20 cellular contexts compared by ENCODE assay signal in genomic region chr12:1435456-1435855, GRCh38.
DNase-seq lines count a peak whose midpoint lies in the region; ATAC-seq, FAIRE-seq and TF ChIP-seq lines count a peak whose summit lies in the region.
"Had no signal": no experiment of that assay in that cellular context is flagged by ENCODE, and none has a peak within 500 bp of the region (broad histone marks: within the 10 kb centered on the region; RNA-seq: fewer than 3 reads in every experiment).

No MANE protein-coding gene starts in this region.

- FAIRE-seq in urothelium cell line (lab: Jason Lieb, UNC) = no peak
- FAIRE-seq: TTC549 had no signal

- no peaks in the 10 kb centered on the region for H3K4me1 Mint-ChIP-seq in stimulated activated naive CD8-positive, alpha-beta T cell treated with anti-CD3 and anti-CD28 coated beads, Interleukin-15, amount 100 ng/mL, for 72 hours
- H3K4me1 Mint-ChIP-seq: activated naive CD4-positive, alpha-beta T cell treated with anti-CD3 and anti-CD28 coated beads, Interleukin-2, amount 10 ng/mL, durations not matched to agents 7 days and 5 days; IgD-negative memory B cell had no signal

- H3K27me3 ChIP-seq in skeletal muscle satellite cell (ENCODE audit: control insufficient read depth, insufficient read depth, low read length) = no peaks in the 10 kb centered on the region
- H3K27me3 ChIP-seq: breast epithelium had no signal

- peak overlapping the region; percentile 2 for H3K9ac ChIP-seq in skeletal muscle satellite cell (ENCODE audit: low read depth, low read length)

- no peak for TF ChIP-seq CTCF in epithelial cell of proximal tubule (conservative IDR thresholded peaks at IDR 0.05; ENCODE audit: low read depth, low read length)

- H3K9me3 ChIP-seq in skeletal muscle satellite cell (replicated peaks; ENCODE audit: low read length) = no peaks in the 10 kb centered on the region
- H3K9me3 ChIP-seq: breast epithelium had no signal

- H3K4me2 ChIP-seq in skeletal muscle satellite cell (ENCODE audit: low read length) = peak overlapping the region; percentile 28

- no peaks in the 10 kb centered on the region for H3K27me3 Mint-ChIP-seq in stimulated activated naive CD8-positive, alpha-beta T cell treated with anti-CD3 and anti-CD28 coated beads, Interleukin-15, amount 100 ng/mL, for 72 hours
- H3K27me3 Mint-ChIP-seq: activated naive CD4-positive, alpha-beta T cell treated with anti-CD3 and anti-CD28 coated beads, Interleukin-2, amount 10 ng/mL, durations not matched to agents 7 days and 5 days; IgD-negative memory B cell; type B pancreatic cell had no signal

- H3K9me3 Mint-ChIP-seq in stimulated activated naive CD8-positive, alpha-beta T cell treated with anti-CD3 and anti-CD28 coated beads, Interleukin-15, amount 100 ng/mL, for 72 hours = no peaks in the 10 kb centered on the region
- H3K9me3 Mint-ChIP-seq: activated naive CD4-positive, alpha-beta T cell treated with anti-CD3 and anti-CD28 coated beads, Interleukin-2, amount 10 ng/mL, durations not matched to agents 7 days and 5 days; IgD-negative memory B cell; type B pancreatic cell had no signal

- no peaks in the 10 kb centered on the region for H3K36me3 ChIP-seq in skeletal muscle satellite cell (ENCODE audit: insufficient read depth, low read length)
- H3K36me3 ChIP-seq: breast epithelium had no signal

- no peak overlapping the region for H3K4me3 Mint-ChIP-seq in stimulated activated naive CD8-positive, alpha-beta T cell treated with anti-CD3 and anti-CD28 coated beads, Interleukin-15, amount 100 ng/mL, for 72 hours
- H3K4me3 Mint-ChIP-seq: activated naive CD4-positive, alpha-beta T cell treated with anti-CD3 and anti-CD28 coated beads, Interleukin-2, amount 10 ng/mL, durations not matched to agents 7 days and 5 days; IgD-negative memory B cell; type B pancreatic cell had no signal

- peaks cover 22% of the 10 kb centered on the region for H3K4me1 ChIP-seq in skeletal muscle satellite cell (ENCODE audit: control insufficient read depth, insufficient read depth, low read length)
- H3K4me1 ChIP-seq: breast epithelium had no signal

- DNase-seq in DMS 273 (lab: John Stamatoyannopoulos, UW; ENCODE audit: unreplicated experiment) (peak; percentile 4), DMS 273 treated with DMSO at 0.1 percent for 48 hours (lab: John Stamatoyannopoulos, UW) (no peak), epithelial cell of proximal tubule (ENCODE audit: low read depth) (peak; percentile 13), left lobe of liver (ENCODE audit: low spot score) (no peak), urothelium cell line (ENCODE audit: low spot score) (no peak), erythroblast (lab: John Stamatoyannopoulos, UW) (no peak)
- DNase-seq in stimulated activated naive CD8-positive, alpha-beta T cell treated with anti-CD3 and anti-CD28 coated beads, Interleukin-15, amount 100 ng/mL, for 72 hours = no peak
- DNase-seq: activated CD4-positive, alpha-beta T cell treated with anti-CD3 and anti-CD28 coated beads, Interleukin-2, amount 50 U/mL, for 1 hour; activated naive CD4-positive, alpha-beta T cell treated with anti-CD3 and anti-CD28 coated beads, Interleukin-2, amount 10 ng/mL, durations not matched to agents 7 days and 5 days; effector CD8-positive, alpha-beta T cell; glutamatergic neuron; NCI-H2029; NCI-H524 treated with DMSO at 0.1 percent for 48 hours had no signal

- no peak for TF ChIP-seq POLR2A in erythroblast (IDR thresholded peaks at IDR 0.05; ENCODE audit: low read length)

- peak; percentile 89 for ATAC-seq in left lobe of liver
- no peak for ATAC-seq in stimulated activated naive CD8-positive, alpha-beta T cell treated with anti-CD3 and anti-CD28 coated beads, Interleukin-15, amount 100 ng/mL, for 72 hours
- ATAC-seq: Panc1, SK-N-SH treated with all-trans-retinoic acid at 6 μM for 48 hours had no signal

- H3K4me3 ChIP-seq in epithelial cell of proximal tubule (ENCODE audit: low read depth, low read length) = no peak overlapping the region
- H3K4me3 ChIP-seq in skeletal muscle satellite cell (ENCODE audit: low read length) = no peak overlapping the region
- H3K4me3 ChIP-seq: breast epithelium had no signal

- no peak overlapping the region for H3K27ac Mint-ChIP-seq in stimulated activated naive CD8-positive, alpha-beta T cell treated with anti-CD3 and anti-CD28 coated beads, Interleukin-15, amount 100 ng/mL, for 72 hours
- H3K27ac Mint-ChIP-seq: activated naive CD4-positive, alpha-beta T cell treated with anti-CD3 and anti-CD28 coated beads, Interleukin-2, amount 10 ng/mL, durations not matched to agents 7 days and 5 days; type B pancreatic cell had no signal

Comparison
In these comparisons a context has a peak if more than half of its experiments do, and no peak if none do; other contexts are left out.
1. DNase-seq: peak in DMS 273 (single experiment) and epithelial cell of proximal tubule (single experiment); none in DMS 273 treated with DMSO at 0.1 percent for 48 hours (single experiment), left lobe of liver (single experiment), stimulated activated naive CD8-positive, alpha-beta T cell treated with anti-CD3 and anti-CD28 coated beads, Interleukin-15, amount 100 ng/mL, for 72 hours (0 of 2), urothelium cell line (single experiment) and erythroblast (0 of 2).